In genomic region chr5:170634236-170634990, GRCh38 we compare ENCODE assay signal across 11 cellular contexts.
A peak's percentile ranks its signal among the peaks of the same experiment; 100 is the strongest.
DNase-seq lines count a peak whose midpoint lies in the region; ATAC-seq and TF ChIP-seq lines count a peak whose summit lies in the region.
"Had no signal": no experiment of that assay in that cellular context is flagged by ENCODE, and none has a peak within 500 bp of the region (broad histone marks: within the 10 kb centered on the region; RNA-seq: fewer than 3 reads in every experiment).

No MANE protein-coding gene starts in this region.

- H3K14ac ChIP-seq in neuronal stem cell (ENCODE audit: low read length): no peak overlapping the region

- intact Hi-C loops in CD4-positive, alpha-beta memory T cell (cut with micrococcal nuclease): no loop called here
- intact Hi-C loops in esophagus muscularis mucosa (cut with DNase I): loop anchor here (5.0 to 10.0 kb wide), 2 partner anchors 160 to 407 kb away; no protein-coding TSS in a partner anchor

- H3K4ac ChIP-seq in neuronal stem cell (ENCODE audit: low read length): no peak overlapping the region

- ATAC-seq in omental fat pad (ENCODE audit: low FRiP score): no peak

- no peaks in the 10 kb centered on the region for H3K36me3 Mint-ChIP-seq in CD4-positive, alpha-beta memory T cell

- no peak overlapping the region for H2AFZ ChIP-seq in neuronal stem cell (ENCODE audit: low read length)

- WGBS in esophagus muscularis mucosa: 85% methylated on average over 6 of the region's 6 CpGs
- WGBS in neuronal stem cell (ENCODE audit: extremely low coverage in 2 of 2, insufficient read length in 2 of 2, insufficient replicate concordance in 1 of 2), 2 donors: no CpG with 5 or more reads among the region's 6 CpGs

- no peak overlapping the region for H4K8ac ChIP-seq in neuronal stem cell (ENCODE audit: low read depth, low read length)

- DNase-seq in CD4-positive, alpha-beta memory T cell: no peak
- DNase-seq in esophagus muscularis mucosa (ENCODE audit: extremely low spot score) (no peak), neuronal stem cell (ENCODE audit: low spot score) (no peak), NCI-H1092 (lab: John Stamatoyannopoulos, UW) (no peak), NOMO-1 (lab: John Stamatoyannopoulos, UW; ENCODE audit: unreplicated experiment in 2 of 2) (no peak), omental fat pad (ENCODE audit: low spot score) (no peak)
- DNase-seq in activated CD8-positive, alpha-beta memory T cell treated with anti-CD3 and anti-CD28 coated beads for 24 hours: no peak
- DNase-seq: activated T-cell treated with anti-CD3 and anti-CD28 coated beads, Interleukin-2, amount 50 U/mL, for 24 hours; kidney glomerular epithelial cell; SIG-M5 had no signal

- no peak overlapping the region for H2AK5ac ChIP-seq in neuronal stem cell (ENCODE audit: low read depth, low read length)

- H3K18ac ChIP-seq in neuronal stem cell (ENCODE audit: low read length): no peak overlapping the region

- peaks cover 0 to 3% (median 0%) of the 10 kb centered on the region in 8 donors for H3K9me3 Mint-ChIP-seq in CD4-positive, alpha-beta memory T cell
- H3K9me3 Mint-ChIP-seq: activated T-cell treated with anti-CD3 and anti-CD28 coated beads, Interleukin-2, amount 50 U/mL, for 24 hours had no signal

- H3K9ac ChIP-seq in neuronal stem cell (ENCODE audit: low read depth, low read length, poor library complexity): no peak overlapping the region

- TF ChIP-seq EP300 in Ishikawa (IDR thresholded peaks at IDR 0.05; ENCODE audit: borderline replicate concordance) (no peak), esophagus muscularis mucosa (IDR thresholded peaks at IDR 0.05) (no peak)

- H3K79me1 ChIP-seq in neuronal stem cell (ENCODE audit: low read depth, low read length): no peaks in the 10 kb centered on the region

- no peak overlapping the region for H4K91ac ChIP-seq in neuronal stem cell (ENCODE audit: low read depth, low read length, poor library complexity)

- TF ChIP-seq RAD21 in Ishikawa (IDR thresholded peaks at IDR 0.05; ENCODE audit: low read depth): no peak

- peaks cover 8 to 10% of the 10 kb centered on the region in 2 donors for H3K27me3 Mint-ChIP-seq in CD4-positive, alpha-beta memory T cell

- H3K36me3 ChIP-seq in CD4-positive, alpha-beta memory T cell (ENCODE audit: insufficient read depth, low read length): no peaks in the 10 kb centered on the region
- no peaks in the 10 kb centered on the region for H3K36me3 ChIP-seq in esophagus muscularis mucosa
- no peaks in the 10 kb centered on the region for H3K36me3 ChIP-seq in neuronal stem cell (replicated peaks in 1 of 2; ENCODE audit: control insufficient read depth in 2 of 2, insufficient read depth in 2 of 2, low read length in 2 of 2)

- no peak overlapping the region for H3K27ac Mint-ChIP-seq in CD4-positive, alpha-beta memory T cell
- H3K27ac Mint-ChIP-seq: activated T-cell treated with anti-CD3 and anti-CD28 coated beads, Interleukin-2, amount 50 U/mL, for 24 hours had no signal

- H2BK120ac ChIP-seq in neuronal stem cell (ENCODE audit: low read depth, low read length): no peak overlapping the region

- no peaks in the 10 kb centered on the region for H3K27me3 ChIP-seq in CD4-positive, alpha-beta memory T cell (ENCODE audit: insufficient read depth, low read length)
- no peaks in the 10 kb centered on the region for H3K27me3 ChIP-seq in esophagus muscularis mucosa
- no peaks in the 10 kb centered on the region for H3K27me3 ChIP-seq in neuronal stem cell (ENCODE audit: control insufficient read depth in 3 of 3, insufficient read depth in 3 of 3, low read depth in 1 of 3, low read length in 3 of 3)

- H3K27ac ChIP-seq in CD4-positive, alpha-beta memory T cell (ENCODE audit: low read depth, low read length): no peak overlapping the region
- H3K27ac ChIP-seq in esophagus muscularis mucosa (replicated peaks in 1 of 4) (peak overlapping the region; percentile 73 to 87 (median 82)), neuronal stem cell (replicated peaks; ENCODE audit: low read length) (no peak overlapping the region)

- POLR2A ChIA-PET in CD4-positive, alpha-beta memory T cell (lab: Charles Lee; ENCODE audit: partially characterized antibody): no interaction called here

- no peak overlapping the region for H2BK15ac ChIP-seq in neuronal stem cell (ENCODE audit: low read length)

- peak overlapping the region; percentile 14 for H3K4me2 ChIP-seq in neuronal stem cell (ENCODE audit: insufficient read depth, low read length, poor library complexity, severe bottlenecking)

- H3K9me3 ChIP-seq in CD4-positive, alpha-beta memory T cell (ENCODE audit: control insufficient read depth in 1 of 2, low read length in 2 of 2): no peaks in the 10 kb centered on the region
- H3K9me3 ChIP-seq in esophagus muscularis mucosa (no peaks in the 10 kb centered on the region), neuronal stem cell (replicated peaks in 1 of 2; ENCODE audit: control insufficient read depth in 2 of 2, insufficient read depth in 1 of 2, low read depth in 1 of 2, low read length in 2 of 2) (no peaks in the 10 kb centered on the region)

- CTCF ChIA-PET in CD4-positive, alpha-beta memory T cell (lab: Charles Lee; ENCODE audit: partially characterized antibody): interaction anchor here (0.8 to 3.9 kb wide), 13 partner anchors 8 to 535 kb away, joined by 3 to 44 read pairs (median 5); no protein-coding TSS in a partner anchor

- H3K23ac ChIP-seq in neuronal stem cell (ENCODE audit: low read depth, low read length, poor library complexity): no peak overlapping the region

- H2BK12ac ChIP-seq in neuronal stem cell (ENCODE audit: low read length): no peak overlapping the region

- peaks cover 15 to 37% (median 23%) of the 10 kb centered on the region in 4 donors for H3K4me1 Mint-ChIP-seq in CD4-positive, alpha-beta memory T cell

- H3K4me3 ChIP-seq in CD4-positive, alpha-beta memory T cell (ENCODE audit: low read length in 2 of 2): no peak overlapping the region
- H3K4me3 ChIP-seq in esophagus muscularis mucosa (peak overlapping the region in 1 of 4 donors; percentile 31), neuronal stem cell (ENCODE audit: low read length in 2 of 2) (peak overlapping the region in 1 of 2 donors; percentile 19)

- H3K4me3 Mint-ChIP-seq in CD4-positive, alpha-beta memory T cell: peak overlapping the region in 7 of 8 donors; percentile 18 to 73 (median 45)
- H3K4me3 Mint-ChIP-seq: activated T-cell treated with anti-CD3 and anti-CD28 coated beads, Interleukin-2, amount 50 U/mL, for 24 hours had no signal

- TF ChIP-seq POLR2A in esophagus muscularis mucosa (IDR thresholded peaks at IDR 0.05; ENCODE audit: low read depth): no peak

- no peak overlapping the region for H2BK5ac ChIP-seq in neuronal stem cell (ENCODE audit: low read length)

- H3K4me1 ChIP-seq in CD4-positive, alpha-beta memory T cell (ENCODE audit: insufficient read depth, low read length): peaks cover 19% of the 10 kb centered on the region
- H3K4me1 ChIP-seq in esophagus muscularis mucosa (peaks cover 16 to 34% (median 26%) of the 10 kb centered on the region in 4 donors), neuronal stem cell (ENCODE audit: control insufficient read depth in 2 of 2, insufficient read depth in 1 of 2, low read depth in 1 of 2, low read length in 2 of 2) (peaks cover 5 to 14% of the 10 kb centered on the region in 2 donors)

- TF ChIP-seq CTCF in esophagus muscularis mucosa (IDR thresholded peaks at IDR 0.05): no peak
- no peak for TF ChIP-seq CTCF in omental fat pad (IDR thresholded peaks at IDR 0.05)

TF ChIP-seq in Ishikawa, 13 proteins besides CTCF, POLR2A, EP300 and RAD21:
- TF ChIP-seq TCF12 (IDR thresholded peaks at IDR 0.05; ENCODE audit: low read depth) (0 out of 2 replicates have a peak, but pooled peaks have one; percentile 35), CREB1 (IDR thresholded peaks at IDR 0.05; ENCODE audit: low read depth) (no peak)

Comparison
In these comparisons a context has a peak if more than half of its experiments do, and no peak if none do; other contexts are left out.
1. H3K27ac ChIP-seq: peak in esophagus muscularis mucosa (4 of 4); none in CD4-positive, alpha-beta memory T cell (single experiment) and neuronal stem cell (single experiment).